In genomic region chr20:41173161-41173721, GRCh38 we compare ENCODE assay signal across 8 cellular contexts. TPM values are rescaled to one million over a fixed set of nuclear protein-coding genes. Genes with fewer than 3 reads are reported as not detected.
DNase-seq lines count a peak whose midpoint lies in the region; ATAC-seq and TF ChIP-seq lines count a peak whose summit lies in the region.

No MANE protein-coding gene starts in this region.

- peak; percentile 95 for TF ChIP-seq CTCF in foreskin keratinocyte (conservative IDR thresholded peaks at IDR 0.05)

- no peak overlapping the region for H3K27ac ChIP-seq in foreskin keratinocyte

- no peaks in the 10 kb centered on the region for H3K27me3 ChIP-seq in foreskin keratinocyte

- ATAC-seq in foreskin keratinocyte (peak; percentile 58), GM21526 (IDR thresholded peaks at IDR 0.05; ENCODE audit: low FRiP score, unreplicated experiment) (no peak)

- in situ Hi-C loops in G401 (cut with HindIII; ENCODE audit: low sequenced_read_pairs): no loop called here

- peaks cover 22% of the 10 kb centered on the region for H3K4me1 ChIP-seq in foreskin keratinocyte

- peak; percentile 88 for DNase-seq in G401 (ENCODE audit: low spot score)
- DNase-seq in HuH-7 (ENCODE audit: low spot score): peak; percentile 92
- peak; percentile 66 for DNase-seq in RPMI7951 (ENCODE audit: low read depth)
- peak; percentile 87 for DNase-seq in activated effector memory CD4-positive, alpha-beta T cell treated with anti-CD3 and anti-CD28 coated beads, Interleukin-2, amount 50 U/mL, for 16 hours
- DNase-seq in foreskin keratinocyte: peak in 1 of 2 donors; percentile 48
- DNase-seq in occipital lobe (lab: John Stamatoyannopoulos, UW): peak; percentile 82
- DNase-seq in stromal cell of bone marrow (ENCODE audit: low read depth): peak; percentile 34

RNA-seq across cellular contexts. Expression of gene PLCG1, which starts 35.9 kb away (rescaled TPM):
- total RNA-seq in G401 (2014; rRNA removed; shearing (Covaris generic)): 87.0 and 117 TPM in 2 replicates
- total RNA-seq in RPMI7951 (2014; rRNA removed; shearing (Covaris generic)): 32.4 and 38.1 TPM in 2 replicates
- total RNA-seq in foreskin keratinocyte (53.5 and 58.9 TPM in 2 replicates), occipital lobe (92.2 TPM)
- 25.1 and 29.0 TPM in 2 replicates for polyA plus RNA-seq in foreskin keratinocyte
